Comparison of ENCODE assay signal across 8 cellular contexts in genomic region chr22:41919357-41920224, GRCh38. TPM values are rescaled to one million over a fixed set of nuclear protein-coding genes. Genes with fewer than 3 reads are reported as not detected.
A peak's percentile ranks its signal among the peaks of the same experiment; 100 is the strongest.
DNase-seq lines count a peak whose midpoint lies in the region; ATAC-seq and TF ChIP-seq lines count a peak whose summit lies in the region.

No MANE protein-coding gene starts in this region.

- peak overlapping the region; percentile 24 to 78 for H3K18ac ChIP-seq in mesenchymal stem cell (ENCODE audit: low read depth in 1 of 2, low read length in 2 of 2)

- no peak for TF ChIP-seq CTCF in testis (IDR thresholded peaks at IDR 0.05)

- no peak overlapping the region for H2BK120ac ChIP-seq in mesenchymal stem cell (ENCODE audit: low read depth, low read length)

- H3K27ac ChIP-seq in mesenchymal stem cell (ENCODE audit: low read length, poor library complexity, severe bottlenecking) (no peak overlapping the region), testis (no peak overlapping the region)

- peak overlapping the region; percentile 51 for H3K4me3 Mint-ChIP-seq in T-helper 1 cell treated with Interleukin-12 subunit alpha and Interleukin-12 subunit beta and Interleukin-4 antibody, amounts not matched to agents 30 μg/mL and 1 μg/mL, for 36 hours

- 14% methylated on average over 56 of the region's 62 CpGs for WGBS in mesenchymal stem cell
- 1 to 2% methylated on average over 15 to 60 of the region's 62 CpGs for WGBS in testis, 2 donors

- no peaks in the 10 kb centered on the region for H3K9me3 ChIP-seq in mesenchymal stem cell (ENCODE audit: control insufficient read depth, low read length)
- no peaks in the 10 kb centered on the region for H3K9me3 ChIP-seq in testis

- no peak overlapping the region for H3K27ac Mint-ChIP-seq in T-helper 1 cell treated with Interleukin-12 subunit alpha and Interleukin-12 subunit beta and Interleukin-4 antibody, amounts not matched to agents 30 μg/mL and 1 μg/mL, for 36 hours

- H3K36me3 Mint-ChIP-seq in T-helper 1 cell treated with Interleukin-12 subunit alpha and Interleukin-12 subunit beta and Interleukin-4 antibody, amounts not matched to agents 30 μg/mL and 1 μg/mL, for 36 hours (ENCODE audit: low read depth), result no peaks in the 10 kb centered on the region

- peak overlapping the region; percentile 37 for H4K91ac ChIP-seq in mesenchymal stem cell (ENCODE audit: low read length)

- H3K9ac ChIP-seq in mesenchymal stem cell (ENCODE audit: low read length), result no peak overlapping the region

- no peak overlapping the region for H2BK5ac ChIP-seq in mesenchymal stem cell (ENCODE audit: low read depth, low read length, poor library complexity, severe bottlenecking)

- intact Hi-C loops in testis (cut with DNase I; ENCODE audit: low total_unique reads), result no loop called here

- peak overlapping the region; percentile 53 for H2AFZ ChIP-seq in mesenchymal stem cell (ENCODE audit: low read depth, low read length)

- H3K23ac ChIP-seq in mesenchymal stem cell (ENCODE audit: low read length in 2 of 2), result peak overlapping the region in 1 of 2 experiments; percentile 49

- no peak overlapping the region for H3K4ac ChIP-seq in mesenchymal stem cell (ENCODE audit: low read depth in 1 of 2, low read length in 2 of 2)

- H3K4me2 ChIP-seq in mesenchymal stem cell (ENCODE audit: low read length, poor library complexity, severe bottlenecking), result peak overlapping the region; percentile 88

- no peak overlapping the region for H2BK15ac ChIP-seq in mesenchymal stem cell (ENCODE audit: low read depth, poor library complexity, severe bottlenecking)

- peaks cover 13% of the 10 kb centered on the region for H3K4me1 Mint-ChIP-seq in T-helper 1 cell treated with Interleukin-12 subunit alpha and Interleukin-12 subunit beta and Interleukin-4 antibody, amounts not matched to agents 30 μg/mL and 1 μg/mL, for 36 hours (ENCODE audit: low read depth)

- H3K9me3 Mint-ChIP-seq in T-helper 1 cell treated with Interleukin-12 subunit alpha and Interleukin-12 subunit beta and Interleukin-4 antibody, amounts not matched to agents 30 μg/mL and 1 μg/mL, for 36 hours, result no peaks in the 10 kb centered on the region

- peak overlapping the region; percentile 37 to 72 for H3K4me3 ChIP-seq in mesenchymal stem cell (ENCODE audit: insufficient read depth in 1 of 2, low read depth in 1 of 2, low read length in 2 of 2)
- H3K4me3 ChIP-seq in testis, result peak overlapping the region; percentile 36 to 38

- peaks cover 24 to 52% of the 10 kb centered on the region in 2 experiments for H3K27me3 ChIP-seq in mesenchymal stem cell (ENCODE audit: control insufficient read depth in 1 of 2, insufficient read depth in 1 of 2, low read length in 2 of 2)
- H3K27me3 ChIP-seq in testis, result no peaks in the 10 kb centered on the region

- H4K8ac ChIP-seq in mesenchymal stem cell (ENCODE audit: low read length), result peak overlapping the region; percentile 43

- peak; percentile 52 for ATAC-seq in HG02852 (IDR thresholded peaks at IDR 0.05; ENCODE audit: unreplicated experiment)

- H3K36me3 ChIP-seq in mesenchymal stem cell (ENCODE audit: control insufficient read depth in 1 of 2, insufficient read depth in 2 of 2, low read depth in 1 of 2, low read length in 2 of 2), result no peaks in the 10 kb centered on the region
- H3K36me3 ChIP-seq in testis (ENCODE audit: low read depth, missing control alignments), result no peaks in the 10 kb centered on the region

- DNase-seq in NCI-H82 (lab: John Stamatoyannopoulos, UW), result peak; percentile 75
- no peak for DNase-seq in NCI-H82 treated with DMSO at 0.1 percent for 48 hours (lab: John Stamatoyannopoulos, UW; ENCODE audit: unreplicated experiment)
- DNase-seq in ecto neural progenitor cell (ENCODE audit: low spot score), result peak; percentile 62
- peak; percentile 50 for DNase-seq in mesenchymal stem cell
- DNase-seq in testis, result peak; percentile 71
- no peak for DNase-seq in activated CD4-positive, CD25-positive, alpha-beta regulatory T cell treated with anti-CD3 and anti-CD28 coated beads, Interleukin-2, amount 50 U/mL, for 72 hours

- H3K14ac ChIP-seq in mesenchymal stem cell (ENCODE audit: low read length in 2 of 2), result no peak overlapping the region

- H2AK5ac ChIP-seq in mesenchymal stem cell (ENCODE audit: low read length, severe bottlenecking), result no peak overlapping the region

- TF ChIP-seq POLR2A in testis (IDR thresholded peaks at IDR 0.05), result no peak

- H3K4me1 ChIP-seq in mesenchymal stem cell (ENCODE audit: control insufficient read depth, insufficient read depth, low read depth, low read length) (peaks cover 33% of the 10 kb centered on the region), testis (peaks cover 7% of the 10 kb centered on the region)

- H3K27me3 Mint-ChIP-seq in T-helper 1 cell treated with Interleukin-12 subunit alpha and Interleukin-12 subunit beta and Interleukin-4 antibody, amounts not matched to agents 30 μg/mL and 1 μg/mL, for 36 hours (ENCODE audit: low read depth), result peaks cover 31% of the 10 kb centered on the region

- H2BK12ac ChIP-seq in mesenchymal stem cell (ENCODE audit: low read length in 2 of 2), result no peak overlapping the region

- H3K79me1 ChIP-seq in mesenchymal stem cell (replicated peaks; ENCODE audit: low read length, poor library complexity, severe bottlenecking), result no peaks in the 10 kb centered on the region

RNA-seq across cellular contexts. Expression of gene SHISA8, which starts 4.7 kb away (rescaled TPM):
- not detected for polyA plus RNA-seq in mesenchymal stem cell (2013, experiment 1 of 2)
- not detected for polyA plus RNA-seq in mesenchymal stem cell (2013, experiment 2 of 2)
- 1 to 10 TPM; 1.3 to 1.4 TPM for total RNA-seq in testis
- not detected for polyA plus RNA-seq in testis (ENCODE audit: insufficient read depth, low read depth, low replicate concordance)

RNA-seq across cellular contexts. Expression of gene TNFRSF13C, which starts 7.0 kb away (rescaled TPM):
- 0.22 TPM for polyA plus RNA-seq in mesenchymal stem cell (2013, experiment 1 of 2)
- 0.18 TPM for polyA plus RNA-seq in mesenchymal stem cell (2013, experiment 2 of 2)
- 1 to 10 TPM in 1 of 2 donors, under 1 TPM in 1; 0.56 to 1.9 TPM for total RNA-seq in testis
- 0.69 TPM for polyA plus RNA-seq in testis (ENCODE audit: insufficient read depth, low read depth, low replicate concordance)

RNA-seq across cellular contexts. Expression of gene CENPM, which starts 27.4 kb away (rescaled TPM):
- polyA plus RNA-seq in mesenchymal stem cell (2013, experiment 1 of 2), result 5.6 TPM
- 6.6 TPM for polyA plus RNA-seq in mesenchymal stem cell (2013, experiment 2 of 2)
- 10 to 100 TPM; 15.5 to 28.2 TPM for total RNA-seq in testis
- 15.7 TPM for polyA plus RNA-seq in testis (ENCODE audit: insufficient read depth, low read depth, low replicate concordance)

RNA-seq across cellular contexts. Expression of gene SEPTIN3, which starts 49.7 kb away (rescaled TPM):
- 0.98 TPM for polyA plus RNA-seq in mesenchymal stem cell (2013, experiment 1 of 2)
- 1.1 TPM for polyA plus RNA-seq in mesenchymal stem cell (2013, experiment 2 of 2)
- total RNA-seq in testis, result 1 to 10 TPM; 1.6 to 2.2 TPM
- 2.4 TPM for polyA plus RNA-seq in testis (ENCODE audit: insufficient read depth, low read depth, low replicate concordance)

Comparison
In these comparisons a context has a peak if more than half of its experiments do, and no peak if none do; other contexts are left out.
1. DNase-seq: peak in NCI-H82 (single experiment), ecto neural progenitor cell (single experiment), mesenchymal stem cell (single experiment) and testis (single experiment); none in NCI-H82 treated with DMSO at 0.1 percent for 48 hours (single experiment) and activated CD4-positive, CD25-positive, alpha-beta regulatory T cell treated with anti-CD3 and anti-CD28 coated beads, Interleukin-2, amount 50 U/mL, for 72 hours (single experiment).